23 cellular contexts compared by ENCODE assay signal in the genomic region with DNA sequence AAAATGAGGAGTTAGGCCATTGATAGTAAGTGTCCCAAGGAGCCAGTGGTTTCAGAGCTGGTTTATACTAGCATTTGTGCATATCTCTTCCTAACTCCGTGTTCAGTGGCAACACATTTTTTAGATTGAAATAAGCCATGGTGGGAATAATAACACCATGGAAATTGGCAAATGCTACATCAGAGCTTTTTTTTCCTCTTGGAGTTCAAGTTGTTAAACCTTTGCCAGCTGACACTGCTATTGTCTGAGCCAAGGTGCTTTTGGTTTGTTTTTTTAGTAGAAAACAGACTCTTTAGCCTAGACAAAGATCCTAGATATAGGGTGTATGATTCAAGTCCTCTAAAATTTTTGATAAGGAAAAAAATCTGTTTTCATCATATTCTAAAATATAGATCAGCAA.
"Had no signal": no experiment of that assay in that cellular context is flagged by ENCODE, and none has a peak within 500 bp of the region (broad histone marks: within the 10 kb centered on the region; RNA-seq: fewer than 3 reads in every experiment).

No MANE protein-coding gene starts in this region.

- H3K9me3 ChIP-seq: ascending aorta, upper lobe of right lung had no signal

- H3K9me3 Mint-ChIP-seq: activated naive CD8-positive, alpha-beta T cell treated with anti-CD3 and anti-CD28 coated beads for 36 hours; activated T-cell treated with anti-CD3 and anti-CD28 coated beads, Interleukin-2, amount 50 U/mL, for 72 hours; memory B cell; natural killer cell; stimulated activated effector memory CD8-positive, alpha-beta T cell treated with anti-CD3 and anti-CD28 coated beads, Interleukin-12 subunit alpha, Interleukin-12 subunit beta, amount 100 ng/mL, for 72 hours; stimulated activated naive CD8-positive, alpha-beta T cell treated with anti-CD3 and anti-CD28 coated beads, Interleukin-15, Interleukin-2, amounts not matched to agents 100 ng/mL and 50 ng/mL, for 24 hours had no signal

- H3K4me3 ChIP-seq: ascending aorta, skin epidermis, upper lobe of right lung had no signal

- ATAC-seq: activated T-cell treated with anti-CD3 and anti-CD28 coated beads, Interleukin-2, amount 50 U/mL, for 72 hours; natural killer cell; sciatic nerve; stimulated activated effector memory CD8-positive, alpha-beta T cell treated with anti-CD3 and anti-CD28 coated beads, Interleukin-12 subunit alpha, Interleukin-12 subunit beta, amount 100 ng/mL, for 72 hours; upper lobe of right lung had no signal

- H3K27me3 ChIP-seq: ascending aorta, upper lobe of right lung had no signal

- H3K27ac ChIP-seq: ascending aorta, epithelial cell of prostate, skin epidermis, upper lobe of right lung had no signal

- H3K36me3 Mint-ChIP-seq: activated naive CD8-positive, alpha-beta T cell treated with anti-CD3 and anti-CD28 coated beads for 36 hours; natural killer cell; stimulated activated effector memory CD8-positive, alpha-beta T cell treated with anti-CD3 and anti-CD28 coated beads, Interleukin-12 subunit alpha, Interleukin-12 subunit beta, amount 100 ng/mL, for 72 hours had no signal

- H3K27ac Mint-ChIP-seq: activated naive CD8-positive, alpha-beta T cell treated with anti-CD3 and anti-CD28 coated beads for 36 hours; activated T-cell treated with anti-CD3 and anti-CD28 coated beads, Interleukin-2, amount 50 U/mL, for 72 hours; memory B cell; natural killer cell; stimulated activated effector memory CD8-positive, alpha-beta T cell treated with anti-CD3 and anti-CD28 coated beads, Interleukin-12 subunit alpha, Interleukin-12 subunit beta, amount 100 ng/mL, for 72 hours; stimulated activated naive CD8-positive, alpha-beta T cell treated with anti-CD3 and anti-CD28 coated beads, Interleukin-15, Interleukin-2, amounts not matched to agents 100 ng/mL and 50 ng/mL, for 24 hours had no signal

- H3K36me3 ChIP-seq: ascending aorta, upper lobe of right lung had no signal

- DNase-seq: activated CD4-positive, alpha-beta T cell treated with anti-CD3 and anti-CD28 coated beads for 4 hours; activated CD4-positive, alpha-beta T cell treated with anti-CD3 and anti-CD28 coated beads, Interleukin-2, amount 50 U/mL, for 4 hours; activated effector memory CD4-positive, alpha-beta T cell treated with Interleukin-2 at 50 U/mL for 16 hours; activated naive CD4-positive, alpha-beta T cell treated with Interleukin-2 at 50 U/mL for 16 hours; activated naive CD8-positive, alpha-beta T cell treated with anti-CD3 and anti-CD28 coated beads for 36 hours; activated T-cell treated with anti-CD3 and anti-CD28 coated beads for 4 hours; activated T-cell treated with anti-CD3 and anti-CD28 coated beads, Interleukin-2, amount 50 U/mL, for 72 hours; caudate nucleus; effector CD4-positive, alpha-beta T cell; head of caudate nucleus; hippocampal formation; kidney; natural killer cell; stimulated activated CD4-positive, alpha-beta T cell treated with anti-CD3 and anti-CD28 coated beads, Interleukin-4, amount 100 ng/mL, for 24 hours; substantia nigra; upper lobe of right lung had no signal

- H3K4me3 Mint-ChIP-seq: activated naive CD8-positive, alpha-beta T cell treated with anti-CD3 and anti-CD28 coated beads for 36 hours; activated T-cell treated with anti-CD3 and anti-CD28 coated beads, Interleukin-2, amount 50 U/mL, for 72 hours; memory B cell; stimulated activated effector memory CD8-positive, alpha-beta T cell treated with anti-CD3 and anti-CD28 coated beads, Interleukin-12 subunit alpha, Interleukin-12 subunit beta, amount 100 ng/mL, for 72 hours; stimulated activated naive CD8-positive, alpha-beta T cell treated with anti-CD3 and anti-CD28 coated beads, Interleukin-15, Interleukin-2, amounts not matched to agents 100 ng/mL and 50 ng/mL, for 24 hours had no signal
